Comparison of ENCODE assay signal across 8 cellular contexts in the genomic region with DNA sequence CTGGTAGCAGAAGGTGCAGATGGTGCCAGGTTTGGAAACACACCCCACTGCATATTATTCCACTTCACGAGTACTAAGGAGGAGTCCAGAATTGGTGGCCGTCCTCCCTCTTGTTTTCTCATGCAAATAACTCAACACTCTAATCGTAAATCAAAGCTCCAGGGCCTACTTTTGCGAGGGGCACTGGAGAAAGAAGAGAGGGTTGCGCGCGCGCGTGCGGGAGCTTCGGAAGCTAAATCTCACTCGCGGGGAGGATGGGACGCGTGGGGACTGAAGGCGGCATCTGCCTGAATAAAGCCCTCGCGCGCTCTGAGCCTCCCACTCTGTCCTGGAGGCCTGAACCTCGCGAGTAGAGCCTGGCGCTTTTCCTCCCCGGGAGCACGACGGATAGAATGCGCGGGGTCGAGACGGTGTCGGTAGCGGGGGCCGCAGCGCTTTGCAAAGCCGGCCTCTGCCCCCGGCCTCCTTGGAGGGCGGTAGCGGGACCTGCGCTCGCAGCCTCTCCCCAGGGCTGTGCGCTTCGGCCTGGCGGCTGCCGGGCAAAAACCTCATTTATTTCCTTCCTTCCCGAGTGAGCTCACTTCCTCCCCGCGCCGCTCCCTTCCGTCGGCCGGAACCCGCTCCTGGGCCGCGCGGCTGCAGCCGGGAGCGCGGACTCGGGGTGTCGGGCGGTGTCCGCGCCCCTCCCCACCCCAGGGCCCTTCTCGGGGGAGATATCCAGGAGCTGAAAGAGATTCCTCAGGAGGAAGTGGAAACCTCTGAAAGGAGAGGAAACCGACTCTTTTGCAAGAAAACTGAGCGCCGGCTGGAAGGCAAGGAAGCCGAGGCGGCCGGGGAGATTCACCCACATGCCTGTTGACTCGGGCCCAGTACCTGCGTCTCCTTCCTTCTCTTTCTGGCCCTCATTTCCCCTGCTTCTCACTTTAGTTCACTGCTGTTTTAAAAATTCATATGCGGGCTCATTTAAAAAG. TPM values are rescaled to one million over a fixed set of nuclear protein-coding genes. Genes with fewer than 3 reads are reported as not detected.
DNase-seq lines count a peak whose midpoint lies in the region; ATAC-seq and TF ChIP-seq lines count a peak whose summit lies in the region.

No MANE protein-coding gene starts in this region.

- ATAC-seq in GM18502 (IDR thresholded peaks at IDR 0.05; ENCODE audit: poor library complexity, unreplicated experiment): peak; percentile 42
- ATAC-seq in HG02973 (IDR thresholded peaks at IDR 0.05; ENCODE audit: unreplicated experiment): peak; percentile 23
- ATAC-seq in lower lobe of right lung: peak; percentile 22 to 50

- intact Hi-C loops in lower lobe of right lung (cut with DNase I): no loop called here

- 11% methylated on average over 72 of the region's 72 CpGs for WGBS in urinary bladder

- H3K36me3 ChIP-seq in lower lobe of right lung (no peaks in the 10 kb centered on the region), urinary bladder (ENCODE audit: insufficient read depth) (no peaks in the 10 kb centered on the region)

- H3K4me1 ChIP-seq in lower lobe of right lung: peaks cover 26% of the 10 kb centered on the region
- H3K4me1 ChIP-seq in urinary bladder (ENCODE audit: insufficient read depth): no peaks in the 10 kb centered on the region

- peak overlapping the region; percentile 40 to 52 for H3K4me3 ChIP-seq in cardiac fibroblast (replicated peaks in 1 of 2; ENCODE audit: low read depth in 2 of 2, low read length in 2 of 2)
- peak overlapping the region; percentile 55 for H3K4me3 ChIP-seq in lower lobe of right lung
- peak overlapping the region; percentile 35 for H3K4me3 ChIP-seq in urinary bladder (ENCODE audit: low read depth, low read length)

- peaks cover 100% of the 10 kb centered on the region for H3K27me3 ChIP-seq in lower lobe of right lung (ENCODE audit: low read depth)

- H3K27ac ChIP-seq in lower lobe of right lung: no peak overlapping the region
- H3K27ac ChIP-seq in urinary bladder (ENCODE audit: low read depth): no peak overlapping the region

- DNase-seq in cardiac fibroblast (ENCODE audit: low read depth in 2 of 2): peak; percentile 68 to 77
- no peak for DNase-seq in lower lobe of right lung
- no peak for DNase-seq in NCI-H2227 treated with DMSO at 0.1 percent for 48 hours (lab: John Stamatoyannopoulos, UW)
- no peak for DNase-seq in stimulated activated CD8-positive, alpha-beta memory T cell treated with anti-CD3 and anti-CD28 coated beads, Interleukin-4, amount 100 ng/mL, for 48 hours
- DNase-seq in HCEC 1CT: no peak

- H3K9me3 ChIP-seq in lower lobe of right lung: no peaks in the 10 kb centered on the region

- TF ChIP-seq CTCF in cardiac fibroblast (IDR thresholded peaks at IDR 0.05; ENCODE audit: low read depth, low read length) (no peak), lower lobe of right lung (IDR thresholded peaks at IDR 0.05) (no peak)

RNA-seq across cellular contexts. Expression of a gene that starts 20.7 kb away (rescaled TPM):
- 0.35 TPM for total RNA-seq in lower lobe of right lung
- total RNA-seq in urinary bladder: 14.5 TPM
- 75.1 TPM for polyA plus RNA-seq in urinary bladder

Comparison
In these comparisons a context has a peak if more than half of its experiments do, and no peak if none do; other contexts are left out.
1. DNase-seq: peak in cardiac fibroblast (2 of 2); none in lower lobe of right lung (single experiment), NCI-H2227 treated with DMSO at 0.1 percent for 48 hours (single experiment), stimulated activated CD8-positive, alpha-beta memory T cell treated with anti-CD3 and anti-CD28 coated beads, Interleukin-4, amount 100 ng/mL, for 48 hours (single experiment) and HCEC 1CT (single experiment).
2. RNA of a gene that starts 20.7 kb away (total RNA-seq): 14.5 TPM in urinary bladder (single experiment); 0.35 TPM in lower lobe of right lung (single experiment); every median in the first group is over 10 times any median in the second.
3. Peak in every context shown above with its lines, with median percentiles within 50 percentile points of each other: ATAC-seq and H3K4me3 ChIP-seq.